In genomic region chr2:171318463-171318934, GRCh38 we compare ENCODE assay signal across 8 cellular contexts.
DNase-seq lines count a peak whose midpoint lies in the region; ATAC-seq lines count a peak whose summit lies in the region.

No MANE protein-coding gene starts in this region.

- peaks cover 65% of the 10 kb centered on the region for H3K4me1 Mint-ChIP-seq in activated T-cell treated with anti-CD3 and anti-CD28 coated beads, Interleukin-2, amount 50 U/mL, for 24 hours (ENCODE audit: low read depth)
- H3K4me1 Mint-ChIP-seq in activated naive CD8-positive, alpha-beta T cell treated with anti-CD3 and anti-CD28 coated beads, Interleukin-2, amount 10 ng/mL, durations not matched to agents 7 days and 5 days: peaks cover 19% of the 10 kb centered on the region

- no peak for DNase-seq in activated T-cell treated with anti-CD3 and anti-CD28 coated beads, Interleukin-2, amount 50 U/mL, for 24 hours
- DNase-seq in activated T-cell treated with anti-CD3 and anti-CD28 coated beads for 4 hours (no peak), iPS DF 6.9 (ENCODE audit: low read depth, low spot score) (no peak), substantia nigra (lab: John Stamatoyannopoulos, UW) (peak in 41 of 49 donors; percentile 3 to 76 (median 34)), NCI-H524 (lab: John Stamatoyannopoulos, UW) (no peak), NCI-H1694 (lab: John Stamatoyannopoulos, UW) (no peak)
- DNase-seq in activated naive CD8-positive, alpha-beta T cell treated with anti-CD3 and anti-CD28 coated beads, Interleukin-2, amount 10 ng/mL, durations not matched to agents 7 days and 5 days: no peak
- no peak for DNase-seq in stimulated activated CD4-positive, alpha-beta T cell treated with anti-CD3 and anti-CD28 coated beads, Interleukin-2, amount 100 ng/mL, for 48 hours

- no peaks in the 10 kb centered on the region; the same call in 1 of the 2 replicates for H3K36me3 ChIP-seq in iPS DF 6.9 (ENCODE audit: control insufficient read depth, insufficient read depth, low read length)

- peaks cover 5% of the 10 kb centered on the region for H3K4me1 ChIP-seq in iPS DF 6.9 (ENCODE audit: control insufficient read depth, insufficient read depth, low read length)

- H3K27me3 ChIP-seq in iPS DF 6.9 (ENCODE audit: control insufficient read depth, insufficient read depth, low read length): no peaks in the 10 kb centered on the region

- POLR2A ChIA-PET in activated naive CD8-positive, alpha-beta T cell treated with anti-CD3 and anti-CD28 coated beads, Interleukin-2, amount 10 ng/mL, durations not matched to agents 7 days and 5 days (lab: Charles Lee): interaction anchor here (1.4 kb wide), 1 partner anchor 8 kb away, joined by 4 read pairs; no protein-coding TSS in a partner anchor

- peak overlapping the region; percentile 33 for H3K27ac ChIP-seq in iPS DF 6.9 (ENCODE audit: low read length)
- H3K27ac ChIP-seq in substantia nigra (ENCODE audit: low read depth, low read length, poor library complexity, severe bottlenecking): peak overlapping the region; percentile 53

- no peak for ATAC-seq in activated naive CD8-positive, alpha-beta T cell treated with anti-CD3 and anti-CD28 coated beads, Interleukin-2, amount 10 ng/mL, durations not matched to agents 7 days and 5 days (ENCODE audit: low read depth)

- H3K9me3 Mint-ChIP-seq in activated T-cell treated with anti-CD3 and anti-CD28 coated beads, Interleukin-2, amount 50 U/mL, for 24 hours: peaks cover 3% of the 10 kb centered on the region
- peaks cover 3% of the 10 kb centered on the region for H3K9me3 Mint-ChIP-seq in activated naive CD8-positive, alpha-beta T cell treated with anti-CD3 and anti-CD28 coated beads, Interleukin-2, amount 10 ng/mL, durations not matched to agents 7 days and 5 days

- H3K4me3 Mint-ChIP-seq in activated T-cell treated with anti-CD3 and anti-CD28 coated beads, Interleukin-2, amount 50 U/mL, for 24 hours: peak overlapping the region; percentile 73
- no peak overlapping the region for H3K4me3 Mint-ChIP-seq in activated naive CD8-positive, alpha-beta T cell treated with anti-CD3 and anti-CD28 coated beads, Interleukin-2, amount 10 ng/mL, durations not matched to agents 7 days and 5 days

- peaks cover 47% of the 10 kb centered on the region for H3K36me3 Mint-ChIP-seq in activated T-cell treated with anti-CD3 and anti-CD28 coated beads, Interleukin-2, amount 50 U/mL, for 24 hours (ENCODE audit: low read depth)
- H3K36me3 Mint-ChIP-seq in activated naive CD8-positive, alpha-beta T cell treated with anti-CD3 and anti-CD28 coated beads, Interleukin-2, amount 10 ng/mL, durations not matched to agents 7 days and 5 days: peaks cover 20% of the 10 kb centered on the region

- no CpG with 5 or more reads among the region's 6 CpGs for WGBS in iPS DF 6.9 (ENCODE audit: insufficient coverage, insufficient read length)

- H3K27ac Mint-ChIP-seq in activated T-cell treated with anti-CD3 and anti-CD28 coated beads, Interleukin-2, amount 50 U/mL, for 24 hours: peak overlapping the region; percentile 100
- H3K27ac Mint-ChIP-seq in activated naive CD8-positive, alpha-beta T cell treated with anti-CD3 and anti-CD28 coated beads, Interleukin-2, amount 10 ng/mL, durations not matched to agents 7 days and 5 days: peak overlapping the region; percentile 31

- H3K27me3 Mint-ChIP-seq in activated T-cell treated with anti-CD3 and anti-CD28 coated beads, Interleukin-2, amount 50 U/mL, for 24 hours: no peaks in the 10 kb centered on the region
- H3K27me3 Mint-ChIP-seq in activated naive CD8-positive, alpha-beta T cell treated with anti-CD3 and anti-CD28 coated beads, Interleukin-2, amount 10 ng/mL, durations not matched to agents 7 days and 5 days: no peaks in the 10 kb centered on the region

- H3K9me3 ChIP-seq in iPS DF 6.9 (ENCODE audit: control insufficient read depth, insufficient read depth, low read length): no peaks in the 10 kb centered on the region

- no peak overlapping the region for H3K4me3 ChIP-seq in iPS DF 6.9 (ENCODE audit: low read length)

Comparison
In these comparisons a context has a peak if more than half of its experiments do, and no peak if none do; other contexts are left out.
1. DNase-seq: peak in substantia nigra (41 of 49); none in activated T-cell treated with anti-CD3 and anti-CD28 coated beads, Interleukin-2, amount 50 U/mL, for 24 hours (single experiment), activated T-cell treated with anti-CD3 and anti-CD28 coated beads for 4 hours (single experiment), activated naive CD8-positive, alpha-beta T cell treated with anti-CD3 and anti-CD28 coated beads, Interleukin-2, amount 10 ng/mL, durations not matched to agents 7 days and 5 days (single experiment), iPS DF 6.9 (single experiment), NCI-H524 (0 of 2), stimulated activated CD4-positive, alpha-beta T cell treated with anti-CD3 and anti-CD28 coated beads, Interleukin-2, amount 100 ng/mL, for 48 hours (0 of 2) and NCI-H1694 (single experiment).